1 cellular context compared by ENCODE assay signal in the genomic region with DNA sequence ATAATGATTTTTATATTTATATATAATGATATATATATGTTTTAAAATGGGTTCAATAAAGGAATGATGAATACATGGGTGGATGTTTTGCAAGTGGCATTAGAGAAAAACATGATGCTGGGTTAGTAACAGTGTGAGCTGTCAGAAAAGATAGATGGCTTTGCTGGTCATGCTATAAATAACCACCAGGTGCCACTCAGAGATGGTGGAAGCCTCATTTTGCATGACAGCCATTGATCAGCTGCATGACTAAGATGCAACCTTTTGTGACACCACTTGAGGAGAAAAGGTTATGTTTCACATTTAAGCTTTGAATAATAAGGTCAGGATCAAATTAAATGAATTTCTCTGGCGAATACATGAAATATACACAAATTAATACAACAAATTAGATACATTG.
A peak's percentile ranks its signal among the peaks of the same experiment; 100 is the strongest.
TF ChIP-seq lines count a peak whose summit lies in the region.

No MANE protein-coding gene starts in this region.

TF ChIP-seq in K562, 482 proteins besides CTCF, POLR2A, EP300 and RAD21 (continued from another document and continues in another):
- TF ChIP-seq, protein P1, sequence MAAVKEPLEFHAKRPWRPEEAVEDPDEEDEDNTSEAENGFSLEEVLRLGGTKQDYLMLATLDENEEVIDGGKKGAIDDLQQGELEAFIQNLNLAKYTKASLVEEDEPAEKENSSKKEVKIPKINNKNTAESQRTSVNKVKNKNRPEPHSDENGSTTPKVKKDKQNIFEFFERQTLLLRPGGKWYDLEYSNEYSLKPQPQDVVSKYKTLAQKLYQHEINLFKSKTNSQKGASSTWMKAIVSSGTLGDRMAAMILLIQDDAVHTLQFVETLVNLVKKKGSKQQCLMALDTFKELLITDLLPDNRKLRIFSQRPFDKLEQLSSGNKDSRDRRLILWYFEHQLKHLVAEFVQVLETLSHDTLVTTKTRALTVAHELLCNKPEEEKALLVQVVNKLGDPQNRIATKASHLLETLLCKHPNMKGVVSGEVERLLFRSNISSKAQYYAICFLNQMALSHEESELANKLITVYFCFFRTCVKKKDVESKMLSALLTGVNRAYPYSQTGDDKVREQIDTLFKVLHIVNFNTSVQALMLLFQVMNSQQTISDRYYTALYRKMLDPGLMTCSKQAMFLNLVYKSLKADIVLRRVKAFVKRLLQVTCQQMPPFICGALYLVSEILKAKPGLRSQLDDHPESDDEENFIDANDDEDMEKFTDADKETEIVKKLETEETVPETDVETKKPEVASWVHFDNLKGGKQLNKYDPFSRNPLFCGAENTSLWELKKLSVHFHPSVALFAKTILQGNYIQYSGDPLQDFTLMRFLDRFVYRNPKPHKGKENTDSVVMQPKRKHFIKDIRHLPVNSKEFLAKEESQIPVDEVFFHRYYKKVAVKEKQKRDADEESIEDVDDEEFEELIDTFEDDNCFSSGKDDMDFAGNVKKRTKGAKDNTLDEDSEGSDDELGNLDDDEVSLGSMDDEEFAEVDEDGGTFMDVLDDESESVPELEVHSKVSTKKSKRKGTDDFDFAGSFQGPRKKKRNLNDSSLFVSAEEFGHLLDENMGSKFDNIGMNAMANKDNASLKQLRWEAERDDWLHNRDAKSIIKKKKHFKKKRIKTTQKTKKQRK (IDR thresholded peaks at IDR 0.05; ENCODE audit: borderline replicate concordance, low read depth, low read length) = no peak
- TF ChIP-seq PHB (CRISPR knock-in tag; IDR thresholded peaks at IDR 0.05) (no peak), NFE2 (IDR thresholded peaks at IDR 0.05; ENCODE audit: low read depth) (peak; percentile 12; the same call in 1 of the 2 replicates), ZNF121 (CRISPR knock-in tag; conservative IDR thresholded peaks at IDR 0.05) (no peak), ZNF444 (CRISPR knock-in tag; IDR thresholded peaks at IDR 0.05) (no peak), KLF13 (tag; IDR thresholded peaks at IDR 0.05; ENCODE audit: borderline replicate concordance, low read depth) (no peak), ZBTB1 (CRISPR knock-in tag; IDR thresholded peaks at IDR 0.05; ENCODE audit: borderline replicate concordance, low read depth) (no peak), ESRRA (IDR thresholded peaks at IDR 0.05; ENCODE audit: borderline replicate concordance, low read depth) (no peak), ARID1B (IDR thresholded peaks at IDR 0.05) (no peak), SIX5 (IDR thresholded peaks at IDR 0.05; ENCODE audit: borderline replicate concordance in 1 of 2, insufficient read depth in 1 of 2, low read depth in 1 of 2, low read length in 2 of 2) (no peak), STAT5A (IDR thresholded peaks at IDR 0.05; ENCODE audit: borderline replicate concordance, low read length) (no peak), ZNF57 (CRISPR knock-in tag; IDR thresholded peaks at IDR 0.05) (no peak)
- TF ChIP-seq, protein P2, sequence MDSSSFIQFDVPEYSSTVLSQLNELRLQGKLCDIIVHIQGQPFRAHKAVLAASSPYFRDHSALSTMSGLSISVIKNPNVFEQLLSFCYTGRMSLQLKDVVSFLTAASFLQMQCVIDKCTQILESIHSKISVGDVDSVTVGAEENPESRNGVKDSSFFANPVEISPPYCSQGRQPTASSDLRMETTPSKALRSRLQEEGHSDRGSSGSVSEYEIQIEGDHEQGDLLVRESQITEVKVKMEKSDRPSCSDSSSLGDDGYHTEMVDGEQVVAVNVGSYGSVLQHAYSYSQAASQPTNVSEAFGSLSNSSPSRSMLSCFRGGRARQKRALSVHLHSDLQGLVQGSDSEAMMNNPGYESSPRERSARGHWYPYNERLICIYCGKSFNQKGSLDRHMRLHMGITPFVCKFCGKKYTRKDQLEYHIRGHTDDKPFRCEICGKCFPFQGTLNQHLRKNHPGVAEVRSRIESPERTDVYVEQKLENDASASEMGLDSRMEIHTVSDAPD (CRISPR knock-in tag; IDR thresholded peaks at IDR 0.05) = no peak
- TF ChIP-seq, protein P3, sequence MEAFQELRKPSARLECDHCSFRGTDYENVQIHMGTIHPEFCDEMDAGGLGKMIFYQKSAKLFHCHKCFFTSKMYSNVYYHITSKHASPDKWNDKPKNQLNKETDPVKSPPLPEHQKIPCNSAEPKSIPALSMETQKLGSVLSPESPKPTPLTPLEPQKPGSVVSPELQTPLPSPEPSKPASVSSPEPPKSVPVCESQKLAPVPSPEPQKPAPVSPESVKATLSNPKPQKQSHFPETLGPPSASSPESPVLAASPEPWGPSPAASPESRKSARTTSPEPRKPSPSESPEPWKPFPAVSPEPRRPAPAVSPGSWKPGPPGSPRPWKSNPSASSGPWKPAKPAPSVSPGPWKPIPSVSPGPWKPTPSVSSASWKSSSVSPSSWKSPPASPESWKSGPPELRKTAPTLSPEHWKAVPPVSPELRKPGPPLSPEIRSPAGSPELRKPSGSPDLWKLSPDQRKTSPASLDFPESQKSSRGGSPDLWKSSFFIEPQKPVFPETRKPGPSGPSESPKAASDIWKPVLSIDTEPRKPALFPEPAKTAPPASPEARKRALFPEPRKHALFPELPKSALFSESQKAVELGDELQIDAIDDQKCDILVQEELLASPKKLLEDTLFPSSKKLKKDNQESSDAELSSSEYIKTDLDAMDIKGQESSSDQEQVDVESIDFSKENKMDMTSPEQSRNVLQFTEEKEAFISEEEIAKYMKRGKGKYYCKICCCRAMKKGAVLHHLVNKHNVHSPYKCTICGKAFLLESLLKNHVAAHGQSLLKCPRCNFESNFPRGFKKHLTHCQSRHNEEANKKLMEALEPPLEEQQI (IDR thresholded peaks at IDR 0.05) = no peak
- TF ChIP-seq, protein P4, sequence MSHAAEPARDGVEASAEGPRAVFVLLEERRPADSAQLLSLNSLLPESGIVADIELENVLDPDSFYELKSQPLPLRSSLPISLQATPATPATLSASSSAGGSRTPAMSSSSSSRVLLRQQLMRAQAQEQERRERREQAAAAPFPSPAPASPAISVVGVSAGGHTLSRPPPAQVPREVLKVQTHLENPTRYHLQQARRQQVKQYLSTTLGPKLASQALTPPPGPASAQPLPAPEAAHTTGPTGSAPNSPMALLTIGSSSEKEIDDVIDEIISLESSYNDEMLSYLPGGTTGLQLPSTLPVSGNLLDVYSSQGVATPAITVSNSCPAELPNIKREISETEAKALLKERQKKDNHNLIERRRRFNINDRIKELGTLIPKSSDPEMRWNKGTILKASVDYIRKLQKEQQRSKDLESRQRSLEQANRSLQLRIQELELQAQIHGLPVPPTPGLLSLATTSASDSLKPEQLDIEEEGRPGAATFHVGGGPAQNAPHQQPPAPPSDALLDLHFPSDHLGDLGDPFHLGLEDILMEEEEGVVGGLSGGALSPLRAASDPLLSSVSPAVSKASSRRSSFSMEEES (CRISPR knock-in tag; IDR thresholded peaks at IDR 0.05) = no peak
- TF ChIP-seq, protein P5, sequence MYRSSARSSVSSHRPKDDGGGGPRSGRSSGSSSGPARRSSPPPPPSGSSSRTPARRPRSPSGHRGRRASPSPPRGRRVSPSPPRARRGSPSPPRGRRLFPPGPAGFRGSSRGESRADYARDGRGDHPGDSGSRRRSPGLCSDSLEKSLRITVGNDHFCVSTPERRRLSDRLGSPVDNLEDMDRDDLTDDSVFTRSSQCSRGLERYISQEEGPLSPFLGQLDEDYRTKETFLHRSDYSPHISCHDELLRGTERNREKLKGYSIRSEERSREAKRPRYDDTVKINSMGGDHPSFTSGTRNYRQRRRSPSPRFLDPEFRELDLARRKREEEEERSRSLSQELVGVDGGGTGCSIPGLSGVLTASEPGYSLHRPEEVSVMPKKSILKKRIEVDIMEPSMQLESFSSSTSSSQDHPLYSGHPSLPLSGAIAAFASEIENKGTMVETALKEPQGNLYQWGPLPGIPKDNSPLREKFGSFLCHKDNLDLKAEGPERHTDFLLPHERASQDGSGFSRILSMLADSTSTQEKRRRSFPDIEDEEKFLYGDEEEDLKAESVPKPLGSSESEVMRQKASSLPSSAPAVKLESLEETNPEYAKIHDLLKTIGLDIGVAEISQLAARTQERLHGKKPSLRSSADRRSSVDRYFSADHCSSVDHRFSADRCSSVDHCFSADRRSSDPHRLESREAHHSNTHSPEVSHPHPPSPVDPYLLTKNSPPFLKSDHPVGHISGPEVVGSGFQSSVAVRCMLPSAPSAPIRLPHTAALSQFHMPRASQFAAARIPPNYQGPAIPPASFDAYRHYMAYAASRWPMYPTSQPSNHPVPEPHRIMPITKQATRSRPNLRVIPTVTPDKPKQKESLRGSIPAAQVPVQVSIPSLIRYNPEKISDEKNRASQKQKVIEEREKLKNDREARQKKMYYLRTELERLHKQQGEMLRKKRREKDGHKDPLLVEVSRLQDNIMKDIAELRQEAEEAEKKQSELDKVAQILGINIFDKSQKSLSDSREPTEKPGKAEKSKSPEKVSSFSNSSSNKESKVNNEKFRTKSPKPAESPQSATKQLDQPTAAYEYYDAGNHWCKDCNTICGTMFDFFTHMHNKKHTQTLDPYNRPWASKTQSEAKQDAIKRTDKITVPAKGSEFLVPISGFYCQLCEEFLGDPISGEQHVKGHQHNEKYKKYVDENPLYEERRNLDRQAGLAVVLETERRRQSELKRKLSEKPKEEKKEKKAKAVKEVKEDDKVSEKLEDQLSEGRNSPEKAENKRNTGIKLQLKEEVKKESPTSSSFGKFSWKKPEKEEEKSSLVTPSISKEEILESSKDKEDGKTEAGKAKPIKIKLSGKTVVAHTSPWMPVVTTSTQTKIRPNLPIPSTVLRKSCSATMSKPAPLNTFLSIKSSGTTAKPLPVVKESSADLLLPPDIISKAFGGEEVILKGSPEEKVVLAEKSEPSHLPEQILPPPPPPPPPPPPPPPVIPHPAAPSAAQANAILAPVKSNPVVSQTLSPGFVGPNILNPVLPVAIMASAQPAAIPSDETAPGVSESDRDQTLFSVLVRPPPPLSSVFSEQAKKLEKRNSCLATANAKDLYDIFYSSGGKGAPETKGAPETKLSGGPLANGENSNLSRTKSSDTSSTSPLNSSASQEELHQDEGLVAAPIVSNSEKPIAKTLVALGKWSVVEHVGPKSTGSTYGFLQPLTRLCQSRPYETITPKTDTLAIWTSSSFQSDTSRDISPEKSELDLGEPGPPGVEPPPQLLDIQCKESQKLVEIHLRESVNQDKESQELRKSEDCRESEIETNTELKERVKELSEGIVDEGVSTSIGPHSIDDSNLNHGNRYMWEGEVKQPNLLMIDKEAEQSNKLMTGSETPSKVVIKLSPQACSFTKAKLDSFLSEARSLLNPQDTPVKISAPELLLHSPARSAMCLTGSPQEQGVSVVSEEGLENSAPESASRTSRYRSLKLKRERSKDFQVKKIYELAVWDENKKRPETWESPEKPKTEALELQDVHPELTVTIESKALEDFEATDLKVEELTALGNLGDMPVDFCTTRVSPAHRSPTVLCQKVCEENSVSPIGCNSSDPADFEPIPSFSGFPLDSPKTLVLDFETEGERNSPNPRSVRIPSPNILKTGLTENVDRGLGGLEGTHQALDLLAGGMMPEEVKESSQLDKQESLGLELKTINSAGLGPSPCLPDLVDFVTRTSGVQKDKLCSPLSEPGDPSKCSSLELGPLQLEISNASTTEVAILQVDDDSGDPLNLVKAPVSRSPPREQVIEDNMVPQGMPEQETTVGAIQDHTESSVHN (IDR thresholded peaks at IDR 0.05; ENCODE audit: borderline replicate concordance in 1 of 2, low read depth in 1 of 2) = no peak
- TF ChIP-seq, protein P6, sequence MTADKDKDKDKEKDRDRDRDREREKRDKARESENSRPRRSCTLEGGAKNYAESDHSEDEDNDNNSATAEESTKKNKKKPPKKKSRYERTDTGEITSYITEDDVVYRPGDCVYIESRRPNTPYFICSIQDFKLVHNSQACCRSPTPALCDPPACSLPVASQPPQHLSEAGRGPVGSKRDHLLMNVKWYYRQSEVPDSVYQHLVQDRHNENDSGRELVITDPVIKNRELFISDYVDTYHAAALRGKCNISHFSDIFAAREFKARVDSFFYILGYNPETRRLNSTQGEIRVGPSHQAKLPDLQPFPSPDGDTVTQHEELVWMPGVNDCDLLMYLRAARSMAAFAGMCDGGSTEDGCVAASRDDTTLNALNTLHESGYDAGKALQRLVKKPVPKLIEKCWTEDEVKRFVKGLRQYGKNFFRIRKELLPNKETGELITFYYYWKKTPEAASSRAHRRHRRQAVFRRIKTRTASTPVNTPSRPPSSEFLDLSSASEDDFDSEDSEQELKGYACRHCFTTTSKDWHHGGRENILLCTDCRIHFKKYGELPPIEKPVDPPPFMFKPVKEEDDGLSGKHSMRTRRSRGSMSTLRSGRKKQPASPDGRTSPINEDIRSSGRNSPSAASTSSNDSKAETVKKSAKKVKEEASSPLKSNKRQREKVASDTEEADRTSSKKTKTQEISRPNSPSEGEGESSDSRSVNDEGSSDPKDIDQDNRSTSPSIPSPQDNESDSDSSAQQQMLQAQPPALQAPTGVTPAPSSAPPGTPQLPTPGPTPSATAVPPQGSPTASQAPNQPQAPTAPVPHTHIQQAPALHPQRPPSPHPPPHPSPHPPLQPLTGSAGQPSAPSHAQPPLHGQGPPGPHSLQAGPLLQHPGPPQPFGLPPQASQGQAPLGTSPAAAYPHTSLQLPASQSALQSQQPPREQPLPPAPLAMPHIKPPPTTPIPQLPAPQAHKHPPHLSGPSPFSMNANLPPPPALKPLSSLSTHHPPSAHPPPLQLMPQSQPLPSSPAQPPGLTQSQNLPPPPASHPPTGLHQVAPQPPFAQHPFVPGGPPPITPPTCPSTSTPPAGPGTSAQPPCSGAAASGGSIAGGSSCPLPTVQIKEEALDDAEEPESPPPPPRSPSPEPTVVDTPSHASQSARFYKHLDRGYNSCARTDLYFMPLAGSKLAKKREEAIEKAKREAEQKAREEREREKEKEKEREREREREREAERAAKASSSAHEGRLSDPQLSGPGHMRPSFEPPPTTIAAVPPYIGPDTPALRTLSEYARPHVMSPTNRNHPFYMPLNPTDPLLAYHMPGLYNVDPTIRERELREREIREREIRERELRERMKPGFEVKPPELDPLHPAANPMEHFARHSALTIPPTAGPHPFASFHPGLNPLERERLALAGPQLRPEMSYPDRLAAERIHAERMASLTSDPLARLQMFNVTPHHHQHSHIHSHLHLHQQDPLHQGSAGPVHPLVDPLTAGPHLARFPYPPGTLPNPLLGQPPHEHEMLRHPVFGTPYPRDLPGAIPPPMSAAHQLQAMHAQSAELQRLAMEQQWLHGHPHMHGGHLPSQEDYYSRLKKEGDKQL (CRISPR knock-in tag; IDR thresholded peaks at IDR 0.05; ENCODE audit: borderline replicate concordance) = no peak
- TF ChIP-seq, protein P7, sequence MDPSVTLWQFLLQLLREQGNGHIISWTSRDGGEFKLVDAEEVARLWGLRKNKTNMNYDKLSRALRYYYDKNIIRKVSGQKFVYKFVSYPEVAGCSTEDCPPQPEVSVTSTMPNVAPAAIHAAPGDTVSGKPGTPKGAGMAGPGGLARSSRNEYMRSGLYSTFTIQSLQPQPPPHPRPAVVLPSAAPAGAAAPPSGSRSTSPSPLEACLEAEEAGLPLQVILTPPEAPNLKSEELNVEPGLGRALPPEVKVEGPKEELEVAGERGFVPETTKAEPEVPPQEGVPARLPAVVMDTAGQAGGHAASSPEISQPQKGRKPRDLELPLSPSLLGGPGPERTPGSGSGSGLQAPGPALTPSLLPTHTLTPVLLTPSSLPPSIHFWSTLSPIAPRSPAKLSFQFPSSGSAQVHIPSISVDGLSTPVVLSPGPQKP (CRISPR knock-in tag; IDR thresholded peaks at IDR 0.05) = no peak
